In the genomic region with DNA sequence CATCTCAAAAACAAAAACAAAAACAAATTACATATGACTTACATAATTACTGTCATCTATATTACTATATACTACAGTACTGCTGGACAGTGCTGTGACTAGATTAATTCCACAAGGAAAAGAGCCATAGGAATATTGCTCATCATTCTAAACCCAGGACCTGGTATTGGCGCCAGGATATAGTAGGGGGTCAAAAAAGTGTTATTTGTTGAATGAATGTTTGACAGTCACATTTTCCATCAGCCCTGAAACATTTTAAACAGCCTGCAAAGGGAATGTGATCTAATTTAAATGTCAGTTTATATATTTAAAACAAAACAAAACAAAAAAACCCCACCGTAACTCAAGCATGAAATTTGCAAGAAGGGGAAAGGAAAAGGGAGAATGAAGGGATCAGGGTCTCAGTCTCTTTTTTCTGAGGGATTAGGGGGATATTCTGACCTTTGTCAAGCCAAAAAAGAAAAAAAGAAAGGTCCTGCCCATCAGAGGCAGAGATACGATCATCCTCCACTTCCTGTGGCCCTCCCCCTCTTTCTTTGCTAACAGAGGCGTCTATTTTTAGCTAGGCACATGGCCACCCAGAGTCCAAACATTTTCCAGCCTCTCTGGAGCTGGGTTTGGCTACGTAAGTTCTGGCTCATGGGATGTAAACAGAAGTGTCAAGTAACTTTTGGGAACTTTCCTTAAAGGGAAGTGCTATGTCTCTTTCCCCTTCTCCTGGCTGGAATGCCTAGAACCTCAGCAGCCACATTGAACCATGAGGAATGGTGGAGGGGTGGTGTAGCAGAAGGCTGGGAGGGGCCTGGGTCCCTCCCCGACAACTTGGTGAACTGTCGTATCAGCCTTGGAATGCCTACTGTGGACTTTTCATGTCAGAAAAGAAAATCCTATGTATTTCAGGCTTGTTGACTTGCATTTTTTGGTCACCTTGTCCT, we compare ENCODE assay signal across 8 cellular contexts. TPM values are rescaled to one million over a fixed set of nuclear protein-coding genes. Genes with fewer than 3 reads are reported as not detected.
DNase-seq lines count a peak whose midpoint lies in the region; ATAC-seq and TF ChIP-seq lines count a peak whose summit lies in the region.

No MANE protein-coding gene starts in this region.

- H3K9me3 Mint-ChIP-seq in neural progenitor cell: peaks cover 4% of the 10 kb centered on the region

- no peak overlapping the region for H3K4me3 Mint-ChIP-seq in neural progenitor cell

- no peak overlapping the region for H2AFZ ChIP-seq in neural progenitor cell (replicated peaks)

- peak; percentile 95 for TF ChIP-seq EP300 in esophagus muscularis mucosa (IDR thresholded peaks at IDR 0.05)

- peaks cover 5% of the 10 kb centered on the region for H3K27me3 Mint-ChIP-seq in neural progenitor cell (ENCODE audit: insufficient read depth, low read depth)

- TF ChIP-seq CTCF in esophagus muscularis mucosa (IDR thresholded peaks at IDR 0.05) (no peak), neural progenitor cell (IDR thresholded peaks at IDR 0.05) (no peak)

- intact Hi-C loops in esophagus muscularis mucosa (cut with DNase I): loop anchor here (5.0 kb wide), 1 partner anchor 44 kb away; a partner anchor contains a TSS

- 27% methylated on average over 7 of the region's 7 CpGs for WGBS in esophagus muscularis mucosa

- H3K27me3 ChIP-seq in esophagus muscularis mucosa (no peaks in the 10 kb centered on the region), neural progenitor cell (no peaks in the 10 kb centered on the region)

- ATAC-seq in HG02588 (IDR thresholded peaks at IDR 0.05; ENCODE audit: unreplicated experiment) (no peak), GM21367 (IDR thresholded peaks at IDR 0.05; ENCODE audit: unreplicated experiment) (no peak)

- no peak for TF ChIP-seq POLR2A in esophagus muscularis mucosa (IDR thresholded peaks at IDR 0.05; ENCODE audit: low read depth)

- peaks cover 0 to 4% (median 3%) of the 10 kb centered on the region in 4 donors for H3K36me3 ChIP-seq in esophagus muscularis mucosa
- no peaks in the 10 kb centered on the region for H3K36me3 ChIP-seq in neural progenitor cell

- H4K20me1 ChIP-seq in neural progenitor cell (ENCODE audit: low read depth): peaks cover 7% of the 10 kb centered on the region

- peak overlapping the region in 3 of 4 donors; percentile 4 to 32 (median 24) for H3K4me3 ChIP-seq in esophagus muscularis mucosa
- H3K4me3 ChIP-seq in neural progenitor cell: no peak overlapping the region

- DNase-seq in NOMO-1 treated with DMSO at 0.1 percent for 48 hours (lab: John Stamatoyannopoulos, UW; ENCODE audit: unreplicated experiment) (peak; percentile 21), NOMO-1 treated with dmso at 0.1 percent for 144 hours (lab: John Stamatoyannopoulos, UW; ENCODE audit: unreplicated experiment) (no peak), SW480 (ENCODE audit: low spot score) (peak; percentile 34), esophagus muscularis mucosa (ENCODE audit: extremely low spot score) (peak; percentile 96), neural progenitor cell (ENCODE audit: low spot score) (peak; percentile 56)
- no peak for DNase-seq in activated effector memory CD4-positive, alpha-beta T cell treated with Interleukin-2 at 50 U/mL for 16 hours

- H3K9ac ChIP-seq in neural progenitor cell: no peak overlapping the region

- H3K9me3 ChIP-seq in esophagus muscularis mucosa: no peaks in the 10 kb centered on the region
- H3K9me3 ChIP-seq in neural progenitor cell (ENCODE audit: low read depth): no peaks in the 10 kb centered on the region

- H3K79me2 ChIP-seq in neural progenitor cell (ENCODE audit: low read depth): no peaks in the 10 kb centered on the region

- H3K27ac Mint-ChIP-seq in neural progenitor cell: no peak overlapping the region

- H3K36me3 Mint-ChIP-seq in neural progenitor cell: peaks cover 8% of the 10 kb centered on the region

- H3K4me1 ChIP-seq in esophagus muscularis mucosa (peaks cover 14 to 63% (median 61%) of the 10 kb centered on the region in 4 donors), neural progenitor cell (peaks cover 7% of the 10 kb centered on the region)

- H3K27ac ChIP-seq in esophagus muscularis mucosa (replicated peaks in 1 of 4) (peak overlapping the region; percentile 81 to 94 (median 84)), neural progenitor cell (peak overlapping the region; percentile 39)

- H3K4me2 ChIP-seq in neural progenitor cell: peak overlapping the region; percentile 8

- H3K4me1 Mint-ChIP-seq in neural progenitor cell: peaks cover 44% of the 10 kb centered on the region

- H3F3A ChIP-seq in neural progenitor cell (ENCODE audit: low read depth): peaks cover 23% of the 10 kb centered on the region

RNA-seq across cellular contexts. Expression of a gene that starts 44.6 kb away (rescaled TPM):
- 100 to 1,000 TPM in 1 of 4 donors, 10 to 100 TPM in 3; 55.7 to 120 (median 76.6) TPM for total RNA-seq in esophagus muscularis mucosa
- 22.2 and 33.3 TPM in 2 replicates for total RNA-seq in neural progenitor cell (ENCODE audit: low replicate concordance)

RNA-seq across cellular contexts. Expression of a gene that starts 58.2 kb away (rescaled TPM):
- total RNA-seq in esophagus muscularis mucosa: 10 to 100 TPM in 1 of 4 donors, 1 to 10 TPM in 3; 9.3 to 12.8 (median 9.9) TPM
- total RNA-seq in neural progenitor cell (ENCODE audit: low replicate concordance): 16.0 and 18.0 TPM in 2 replicates

Comparison
In these comparisons a context has a peak if more than half of its experiments do, and no peak if none do; other contexts are left out.
1. DNase-seq: peak in NOMO-1 treated with DMSO at 0.1 percent for 48 hours (single experiment), SW480 (single experiment), esophagus muscularis mucosa (single experiment) and neural progenitor cell (single experiment); none in NOMO-1 treated with dmso at 0.1 percent for 144 hours (single experiment) and activated effector memory CD4-positive, alpha-beta T cell treated with Interleukin-2 at 50 U/mL for 16 hours (single experiment).